Comparison of ENCODE assay signal across 21 cellular contexts in genomic region chr5:178931846-178932760, GRCh38. TPM values are rescaled to one million over a fixed set of nuclear protein-coding genes. Genes with fewer than 3 reads are reported as not detected.
"Had no signal": no experiment of that assay in that cellular context is flagged by ENCODE, and none has a peak within 500 bp of the region (broad histone marks: within the 10 kb centered on the region; RNA-seq: fewer than 3 reads in every experiment).

No MANE protein-coding gene starts in this region.

- H3K27ac ChIP-seq: gastroesophageal sphincter, neural progenitor cell, ovary, sigmoid colon, tibial artery had no signal

- H3K4me2 ChIP-seq: neural progenitor cell had no signal

- DNase-seq: activated CD4-positive, alpha-beta memory T cell treated with anti-CD3 and anti-CD28 coated beads, Interleukin-2, amount 10 ng/mL, durations not matched to agents 7 days and 5 days; activated CD4-positive, alpha-beta T cell treated with anti-CD3 and anti-CD28 coated beads for 4 hours; activated CD8-positive, alpha-beta memory T cell treated with anti-CD3 and anti-CD28 coated beads, Interleukin-2, amount 50 U/mL, for 4 hours; activated gamma-delta T cell; activated T-cell treated with anti-CD3 and anti-CD28 coated beads, Interleukin-2, amount 50 U/mL, for 72 hours; anterior cingulate cortex; cerebellar nuclear complex; dermis blood vessel endothelial cell; left colon; midbrain; naive B cell; ovary; sigmoid colon; tibial artery had no signal

- H2AFZ ChIP-seq: neural progenitor cell had no signal

- H3K4me3 Mint-ChIP-seq: activated CD4-positive, alpha-beta memory T cell treated with anti-CD3 and anti-CD28 coated beads, Interleukin-2, amount 10 ng/mL, durations not matched to agents 7 days and 5 days; activated naive CD8-positive, alpha-beta T cell; activated T-cell treated with anti-CD3 and anti-CD28 coated beads, Interleukin-2, amount 50 U/mL, for 72 hours; naive B cell; neural progenitor cell; stimulated activated effector memory CD8-positive, alpha-beta T cell treated with anti-CD3 and anti-CD28 coated beads, Interleukin-12 subunit alpha, Interleukin-12 subunit beta, amount 100 ng/mL, for 72 hours; T-helper 1 cell treated with Interleukin-12 subunit alpha and Interleukin-12 subunit beta and Interleukin-4 antibody, amounts not matched to agents 30 μg/mL and 1 μg/mL, for 36 hours had no signal

- FAIRE-seq: urothelium cell line had no signal

- H3K27me3 ChIP-seq: gastroesophageal sphincter, neural progenitor cell, ovary, sigmoid colon, tibial artery had no signal

- H3K9ac ChIP-seq: neural progenitor cell had no signal

- H3K4me3 ChIP-seq: gastroesophageal sphincter, lung, neural progenitor cell, ovary, sigmoid colon, tibial artery had no signal

- H3K36me3 Mint-ChIP-seq: stimulated activated effector memory CD8-positive, alpha-beta T cell treated with anti-CD3 and anti-CD28 coated beads, Interleukin-12 subunit alpha, Interleukin-12 subunit beta, amount 100 ng/mL, for 72 hours had no signal

- H3K4me1 ChIP-seq: gastroesophageal sphincter, neural progenitor cell, sigmoid colon, tibial artery had no signal

- ATAC-seq: activated T-cell treated with anti-CD3 and anti-CD28 coated beads, Interleukin-2, amount 50 U/mL, for 72 hours; gastroesophageal sphincter; left colon; stimulated activated effector memory CD8-positive, alpha-beta T cell treated with anti-CD3 and anti-CD28 coated beads, Interleukin-12 subunit alpha, Interleukin-12 subunit beta, amount 100 ng/mL, for 72 hours had no signal

- H3K4me1 Mint-ChIP-seq: activated CD4-positive, alpha-beta memory T cell treated with anti-CD3 and anti-CD28 coated beads, Interleukin-2, amount 10 ng/mL, durations not matched to agents 7 days and 5 days; neural progenitor cell; stimulated activated effector memory CD8-positive, alpha-beta T cell treated with anti-CD3 and anti-CD28 coated beads, Interleukin-12 subunit alpha, Interleukin-12 subunit beta, amount 100 ng/mL, for 72 hours had no signal

- H3K27ac Mint-ChIP-seq: activated CD4-positive, alpha-beta memory T cell treated with anti-CD3 and anti-CD28 coated beads, Interleukin-2, amount 10 ng/mL, durations not matched to agents 7 days and 5 days; activated naive CD8-positive, alpha-beta T cell; activated T-cell treated with anti-CD3 and anti-CD28 coated beads, Interleukin-2, amount 50 U/mL, for 72 hours; naive B cell; neural progenitor cell; stimulated activated effector memory CD8-positive, alpha-beta T cell treated with anti-CD3 and anti-CD28 coated beads, Interleukin-12 subunit alpha, Interleukin-12 subunit beta, amount 100 ng/mL, for 72 hours; T-helper 1 cell treated with Interleukin-12 subunit alpha and Interleukin-12 subunit beta and Interleukin-4 antibody, amounts not matched to agents 30 μg/mL and 1 μg/mL, for 36 hours had no signal

- H3K27me3 Mint-ChIP-seq: activated CD4-positive, alpha-beta memory T cell treated with anti-CD3 and anti-CD28 coated beads, Interleukin-2, amount 10 ng/mL, durations not matched to agents 7 days and 5 days; activated naive CD8-positive, alpha-beta T cell had no signal

- H3K36me3 ChIP-seq: neural progenitor cell, ovary had no signal

RNA-seq across cellular contexts. Expression of gene ZNF454, which starts 8.9 kb away (rescaled TPM):
- total RNA-seq: activated CD4-positive, alpha-beta memory T cell treated with anti-CD3 and anti-CD28 coated beads, Interleukin-2, amount 10 ng/mL, durations not matched to agents 7 days and 5 days had no signal
